Comparison of ENCODE assay signal across 1 cellular context in genomic region chr12:108637631-108638030, GRCh38.
TF ChIP-seq lines count a peak whose summit lies in the region.

No MANE protein-coding gene starts in this region.

TF ChIP-seq in WTC11, 78 proteins besides CTCF, POLR2A, EP300 and RAD21 (continued from another document):
- no peak for TF ChIP-seq ZNF281 (CRISPR knock-in tag; IDR thresholded peaks at IDR 0.05)
- no peak for TF ChIP-seq OVOL2 (CRISPR knock-in tag; IDR thresholded peaks at IDR 0.05; ENCODE audit: borderline replicate concordance)
- no peak for TF ChIP-seq FOXJ3 (CRISPR knock-in tag; IDR thresholded peaks at IDR 0.05; ENCODE audit: borderline replicate concordance)
- TF ChIP-seq GRHL2 (CRISPR knock-in tag; IDR thresholded peaks at IDR 0.05; ENCODE audit: insufficient replicate concordance, severe bottlenecking), result no peak
- TF ChIP-seq IRF1 (CRISPR knock-in tag; IDR thresholded peaks at IDR 0.05), result no peak
TF ChIP-seq in WTC11: peak in this region for 0.
